In genomic region chr7:8126768-8127167, GRCh38 we compare ENCODE assay signal across 1 cellular context.
TF ChIP-seq lines count a peak whose summit lies in the region.

No MANE protein-coding gene starts in this region.

TF ChIP-seq in GM23338, 12 proteins besides CTCF, POLR2A, EP300 and RAD21 (continued from another document):
- TF ChIP-seq REST (IDR thresholded peaks at IDR 0.05; ENCODE audit: unreplicated experiment) (no peak), ZNF114 (CRISPR knock-in tag; IDR thresholded peaks at IDR 0.05) (no peak), JUNB (IDR thresholded peaks at IDR 0.05; ENCODE audit: unreplicated experiment) (no peak), NANOG (IDR thresholded peaks at IDR 0.05; ENCODE audit: borderline replicate concordance) (no peak), ZNF331 (CRISPR knock-in tag; IDR thresholded peaks at IDR 0.05; ENCODE audit: low read depth) (no peak), CREB1 (CRISPR knock-in tag; IDR thresholded peaks at IDR 0.05; ENCODE audit: low read depth) (no peak), STAT1 (IDR thresholded peaks at IDR 0.05; ENCODE audit: unreplicated experiment) (no peak), EZH2phosphoT487 (IDR thresholded peaks at IDR 0.05; ENCODE audit: unreplicated experiment) (no peak)
